9 cellular contexts compared by ENCODE assay signal in genomic region chr1:85297538-85297854, GRCh38. TPM values are rescaled to one million over a fixed set of nuclear protein-coding genes. Genes with fewer than 3 reads are reported as not detected.
DNase-seq lines count a peak whose midpoint lies in the region; ATAC-seq and TF ChIP-seq lines count a peak whose summit lies in the region.
"Had no signal": no experiment of that assay in that cellular context is flagged by ENCODE, and none has a peak within 500 bp of the region (broad histone marks: within the 10 kb centered on the region; RNA-seq: fewer than 3 reads in every experiment).

No MANE protein-coding gene starts in this region.

- no peak for DNase-seq in CD8-positive, alpha-beta T cell
- DNase-seq in RWPE2 (ENCODE audit: low spot score) (no peak), esophagus muscularis mucosa (ENCODE audit: extremely low spot score) (no peak), sigmoid colon (no peak), inferior parietal cortex (ENCODE audit: extremely low spot score) (no peak), AG08395 (ENCODE audit: low spot score) (no peak), cerebellum (ENCODE audit: low spot score) (no peak)
- DNase-seq: erythroblast had no signal

- TF ChIP-seq POLR2A in esophagus muscularis mucosa (IDR thresholded peaks at IDR 0.05; ENCODE audit: low read depth) (no peak), sigmoid colon (IDR thresholded peaks at IDR 0.05) (no peak)

- peak overlapping the region; percentile 33 for H3K4me3 Mint-ChIP-seq in CD8-positive, alpha-beta T cell

- H3K27ac Mint-ChIP-seq in CD8-positive, alpha-beta T cell, result no peak overlapping the region

- H3K36me3 Mint-ChIP-seq in CD8-positive, alpha-beta T cell, result no peaks in the 10 kb centered on the region

- peaks cover 3% of the 10 kb centered on the region for H3K27me3 Mint-ChIP-seq in CD8-positive, alpha-beta T cell (ENCODE audit: low read depth)

- WGBS in esophagus muscularis mucosa, result 27% methylated on average over 1 of the region's 1 CpG
- WGBS in sigmoid colon, 2 donors, result 8 to 60% methylated on average over 1 of the region's 1 CpG

- H3K4me1 Mint-ChIP-seq in CD8-positive, alpha-beta T cell (ENCODE audit: low read depth), result peaks cover 19% of the 10 kb centered on the region

- no peaks in the 10 kb centered on the region for H3K9me3 Mint-ChIP-seq in CD8-positive, alpha-beta T cell

- no peaks in the 10 kb centered on the region for H3K9me3 ChIP-seq in CD8-positive, alpha-beta T cell (ENCODE audit: low read length)
- H3K9me3 ChIP-seq in RWPE2 (ENCODE audit: severe bottlenecking) (no peaks in the 10 kb centered on the region), esophagus muscularis mucosa (no peaks in the 10 kb centered on the region), sigmoid colon (no peaks in the 10 kb centered on the region)

- POLR2A ChIA-PET in CD8-positive, alpha-beta T cell (lab: Charles Lee), result interaction anchor here (1.3 kb wide), 1 partner anchor 21 kb away, joined by 6 read pairs; the partner anchor contains the start of gene BCL10

- no peak for ATAC-seq in CD8-positive, alpha-beta T cell
- no peak for ATAC-seq in RWPE2 (ENCODE audit: low read depth)
- no peak for ATAC-seq in GM21526 (IDR thresholded peaks at IDR 0.05; ENCODE audit: low FRiP score, unreplicated experiment)

- no peaks in the 10 kb centered on the region for H3K36me3 ChIP-seq in CD8-positive, alpha-beta T cell (ENCODE audit: insufficient read depth, low read length)
- H3K36me3 ChIP-seq in RWPE2 (ENCODE audit: low read depth), result no peaks in the 10 kb centered on the region
- H3K36me3 ChIP-seq in esophagus muscularis mucosa, result no peaks in the 10 kb centered on the region
- H3K36me3 ChIP-seq in sigmoid colon, result no peaks in the 10 kb centered on the region

- H3K27me3 ChIP-seq in CD8-positive, alpha-beta T cell (ENCODE audit: insufficient read depth, low read length), result no peaks in the 10 kb centered on the region
- H3K27me3 ChIP-seq in RWPE2 (ENCODE audit: insufficient read depth, poor library complexity, severe bottlenecking) (no peaks in the 10 kb centered on the region), esophagus muscularis mucosa (no peaks in the 10 kb centered on the region), sigmoid colon (no peaks in the 10 kb centered on the region)

- CTCF ChIA-PET in CD8-positive, alpha-beta T cell (lab: Charles Lee), result interaction anchor here (1.3 kb wide), 1 partner anchor 11 kb away, joined by 6 read pairs; no protein-coding TSS in a partner anchor

- no peak overlapping the region for H3K4me3 ChIP-seq in CD8-positive, alpha-beta T cell (ENCODE audit: low read depth, low read length)
- H3K4me3 ChIP-seq in RWPE2 (ENCODE audit: severe bottlenecking), result no peak overlapping the region
- H3K4me3 ChIP-seq in esophagus muscularis mucosa, result peak overlapping the region in 3 of 4 donors; percentile 4 to 28 (median 13)
- H3K4me3 ChIP-seq in sigmoid colon, result peak overlapping the region in 3 of 4 donors; percentile 3 to 17 (median 10)

- no peak overlapping the region for H3K27ac ChIP-seq in CD8-positive, alpha-beta T cell (ENCODE audit: low read depth, low read length)
- H3K27ac ChIP-seq in RWPE2 (ENCODE audit: poor library complexity, severe bottlenecking), result peak overlapping the region; percentile 87
- peak overlapping the region; percentile 66 to 72 (median 69) for H3K27ac ChIP-seq in esophagus muscularis mucosa (replicated peaks in 1 of 4)
- H3K27ac ChIP-seq in sigmoid colon, result peak overlapping the region; percentile 66 to 85 (median 78)

- TF ChIP-seq CTCF in CD8-positive, alpha-beta T cell (IDR thresholded peaks at IDR 0.05), result no peak
- TF ChIP-seq CTCF in RWPE2 (IDR thresholded peaks at IDR 0.05; ENCODE audit: poor library complexity, severe bottlenecking), result no peak
- no peak for TF ChIP-seq CTCF in esophagus muscularis mucosa (IDR thresholded peaks at IDR 0.05)
- TF ChIP-seq CTCF in sigmoid colon (IDR thresholded peaks at IDR 0.05), result no peak

- no peak for TF ChIP-seq EP300 in esophagus muscularis mucosa (IDR thresholded peaks at IDR 0.05)
- TF ChIP-seq EP300 in sigmoid colon (IDR thresholded peaks at IDR 0.05), result no peak

- peaks cover 8% of the 10 kb centered on the region for H3K4me1 ChIP-seq in CD8-positive, alpha-beta T cell (ENCODE audit: insufficient read depth, low read length)
- H3K4me1 ChIP-seq in RWPE2 (ENCODE audit: insufficient read depth, poor library complexity, severe bottlenecking) (peaks cover 38% of the 10 kb centered on the region), esophagus muscularis mucosa (peaks cover 14 to 24% (median 22%) of the 10 kb centered on the region in 4 donors), sigmoid colon (peaks cover 0 to 20% (median 15%) of the 10 kb centered on the region in 4 donors)

- intact Hi-C loops in CD8-positive, alpha-beta T cell (cut with DNase I, micrococcal nuclease), result no loop called here
- intact Hi-C loops in esophagus muscularis mucosa (cut with DNase I), result no loop called here
- intact Hi-C loops in sigmoid colon (cut with DNase I), result no loop called here

RNA-seq across cellular contexts. Expression of gene BCL10, which starts 21.1 kb away (rescaled TPM):
- 10 to 100 TPM; 48.2 to 51.7 TPM for total RNA-seq in CD8-positive, alpha-beta T cell
- total RNA-seq in esophagus muscularis mucosa (10 to 100 TPM in 2 of 4 donors, 1 to 10 TPM in 2; 8.7 to 15.1 (median 10.8) TPM), sigmoid colon (10 to 100 TPM in 2 of 4 donors, 1 to 10 TPM in 2; 6.7 to 14.2 (median 9.7) TPM), cerebellum (23.9 TPM)
- polyA plus RNA-seq in sigmoid colon, result 10 to 100 TPM; 33.6 to 49.7 (median 40.8) TPM

RNA-seq across cellular contexts. Expression of gene C1orf52, which starts 38.0 kb away (rescaled TPM):
- total RNA-seq in CD8-positive, alpha-beta T cell, result 10 to 100 TPM; 70.7 to 74.4 TPM
- total RNA-seq in esophagus muscularis mucosa (10 to 100 TPM; 11.2 to 22.4 (median 15.4) TPM), sigmoid colon (10 to 100 TPM in 3 of 4 donors, 1 to 10 TPM in 1; 8.9 to 31.1 (median 19.4) TPM), cerebellum (18.7 TPM)
- 10 to 100 TPM; 13.2 to 24.0 (median 13.4) TPM for polyA plus RNA-seq in sigmoid colon

Comparison
In these comparisons a context has a peak if more than half of its experiments do, and no peak if none do; other contexts are left out.
1. H3K4me3 ChIP-seq: peak in esophagus muscularis mucosa (3 of 4) and sigmoid colon (3 of 4); none in CD8-positive, alpha-beta T cell (single experiment) and RWPE2 (single experiment).